Comparison of ENCODE assay signal across 27 cellular contexts in genomic region chr5:78116167-78116566, GRCh38.
"Had no signal": no experiment of that assay in that cellular context is flagged by ENCODE, and none has a peak within 500 bp of the region (broad histone marks: within the 10 kb centered on the region; RNA-seq: fewer than 3 reads in every experiment).

No MANE protein-coding gene starts in this region.

- DNase-seq: activated CD4-positive, alpha-beta memory T cell treated with anti-CD3 and anti-CD28 coated beads, Interleukin-2, amount 10 ng/mL, durations not matched to agents 7 days and 5 days; activated CD4-positive, alpha-beta T cell treated with anti-CD3 and anti-CD28 coated beads for 36 hours; activated CD4-positive, alpha-beta T cell treated with anti-CD3 and anti-CD28 coated beads, Interleukin-2, amount 50 U/mL, for 1 hour; activated gamma-delta T cell treated with Interleukin-2 at 50 U/mL for 16 hours; activated naive CD4-positive, alpha-beta T cell treated with anti-CD3 and anti-CD28 coated beads, Interleukin-2, amount 10 ng/mL, durations not matched to agents 7 days and 5 days; activated naive CD8-positive, alpha-beta T cell treated with anti-CD3 and anti-CD28 coated beads for 36 hours; activated T-cell treated with anti-CD3 and anti-CD28 coated beads for 4 hours; activated T-cell treated with anti-CD3 and anti-CD28 coated beads, Interleukin-2, amount 50 U/mL, for 72 hours; brain microvascular endothelial cell; Kasumi-1; NCI-H1048; NCI-H1417; NCI-H2029; NCI-H2107; NCI-H2171 treated with DMSO at 0.1 percent for 48 hours; NCI-H226; NCI-H526; NCI-H82; Peyer's patch; Right ventricle myocardium superior; SJCRH30; SK-N-SH; T-helper 1 cell had no signal

- H3K4me1 Mint-ChIP-seq: activated CD4-positive, alpha-beta memory T cell treated with anti-CD3 and anti-CD28 coated beads, Interleukin-2, amount 10 ng/mL, durations not matched to agents 7 days and 5 days; activated CD4-positive, alpha-beta T cell treated with anti-CD3 and anti-CD28 coated beads for 36 hours; activated naive CD4-positive, alpha-beta T cell treated with anti-CD3 and anti-CD28 coated beads, Interleukin-2, amount 10 ng/mL, durations not matched to agents 7 days and 5 days had no signal

- H3K9me3 Mint-ChIP-seq: activated CD4-positive, alpha-beta memory T cell treated with anti-CD3 and anti-CD28 coated beads, Interleukin-2, amount 10 ng/mL, durations not matched to agents 7 days and 5 days; activated naive CD8-positive, alpha-beta T cell treated with anti-CD3 and anti-CD28 coated beads for 36 hours; activated T-cell treated with anti-CD3 and anti-CD28 coated beads, Interleukin-2, amount 50 U/mL, for 72 hours; activated T-helper 2 cell treated with anti-CD3 and anti-CD28 coated beads, Interferon-gamma antibody, Interleukin-2, Interleukin-4, amounts not matched to agents 10 μg/mL and 5 μg/mL and 100 μg/mL, durations not matched to agents 14 hours and 24 hours and 36 hours had no signal

- H3K4me2 ChIP-seq: SK-N-SH had no signal

- H3K27ac ChIP-seq: brain microvascular endothelial cell, cardiac muscle cell, Peyer's patch, RWPE1, SJCRH30, VCaP had no signal

- H3K9me3 ChIP-seq: Peyer's patch, SJCRH30, SK-N-SH had no signal

- H3K4me3 ChIP-seq: cardiac muscle cell, Peyer's patch, SJCRH30 had no signal

- H3K27me3 ChIP-seq: brain microvascular endothelial cell, cardiac muscle cell, Peyer's patch, SJCRH30 had no signal

- H3K9me2 ChIP-seq: SK-N-SH had no signal

- ATAC-seq: activated CD4-positive, alpha-beta T cell treated with anti-CD3 and anti-CD28 coated beads for 36 hours; activated T-cell treated with anti-CD3 and anti-CD28 coated beads, Interleukin-2, amount 50 U/mL, for 72 hours had no signal

- H3K4me1 ChIP-seq: Peyer's patch, SJCRH30 had no signal

- H3K4me3 Mint-ChIP-seq: activated CD4-positive, alpha-beta memory T cell treated with anti-CD3 and anti-CD28 coated beads, Interleukin-2, amount 10 ng/mL, durations not matched to agents 7 days and 5 days; activated CD4-positive, alpha-beta T cell treated with anti-CD3 and anti-CD28 coated beads for 36 hours; activated naive CD4-positive, alpha-beta T cell treated with anti-CD3 and anti-CD28 coated beads, Interleukin-2, amount 10 ng/mL, durations not matched to agents 7 days and 5 days; activated naive CD8-positive, alpha-beta T cell treated with anti-CD3 and anti-CD28 coated beads for 36 hours; activated T-cell treated with anti-CD3 and anti-CD28 coated beads, Interleukin-2, amount 50 U/mL, for 72 hours had no signal

- H3K9ac ChIP-seq: SK-N-SH had no signal

- H3K27ac Mint-ChIP-seq: activated CD4-positive, alpha-beta memory T cell treated with anti-CD3 and anti-CD28 coated beads, Interleukin-2, amount 10 ng/mL, durations not matched to agents 7 days and 5 days; activated CD4-positive, alpha-beta T cell treated with anti-CD3 and anti-CD28 coated beads for 36 hours; activated naive CD4-positive, alpha-beta T cell treated with anti-CD3 and anti-CD28 coated beads, Interleukin-2, amount 10 ng/mL, durations not matched to agents 7 days and 5 days; activated naive CD8-positive, alpha-beta T cell treated with anti-CD3 and anti-CD28 coated beads for 36 hours; activated T-helper 2 cell treated with anti-CD3 and anti-CD28 coated beads, Interferon-gamma antibody, Interleukin-2, Interleukin-4, amounts not matched to agents 10 μg/mL and 5 μg/mL and 100 μg/mL, durations not matched to agents 14 hours and 24 hours and 36 hours had no signal

- H3K27me3 Mint-ChIP-seq: activated CD4-positive, alpha-beta memory T cell treated with anti-CD3 and anti-CD28 coated beads, Interleukin-2, amount 10 ng/mL, durations not matched to agents 7 days and 5 days; activated CD4-positive, alpha-beta T cell treated with anti-CD3 and anti-CD28 coated beads for 36 hours; activated naive CD4-positive, alpha-beta T cell treated with anti-CD3 and anti-CD28 coated beads, Interleukin-2, amount 10 ng/mL, durations not matched to agents 7 days and 5 days; activated naive CD8-positive, alpha-beta T cell treated with anti-CD3 and anti-CD28 coated beads for 36 hours had no signal
